In genomic region chr3:146544013-146544928, GRCh38 we compare ENCODE assay signal across 8 cellular contexts. TPM values are rescaled to one million over a fixed set of nuclear protein-coding genes. Genes with fewer than 3 reads are reported as not detected.
A peak's percentile ranks its signal among the peaks of the same experiment; 100 is the strongest.
DNase-seq lines count a peak whose midpoint lies in the region; ATAC-seq and TF ChIP-seq lines count a peak whose summit lies in the region.

A gene with protein sequence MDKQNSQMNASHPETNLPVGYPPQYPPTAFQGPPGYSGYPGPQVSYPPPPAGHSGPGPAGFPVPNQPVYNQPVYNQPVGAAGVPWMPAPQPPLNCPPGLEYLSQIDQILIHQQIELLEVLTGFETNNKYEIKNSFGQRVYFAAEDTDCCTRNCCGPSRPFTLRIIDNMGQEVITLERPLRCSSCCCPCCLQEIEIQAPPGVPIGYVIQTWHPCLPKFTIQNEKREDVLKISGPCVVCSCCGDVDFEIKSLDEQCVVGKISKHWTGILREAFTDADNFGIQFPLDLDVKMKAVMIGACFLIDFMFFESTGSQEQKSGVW (minus strand): TSS chr3:146544607. CDS start chr3:146536552, 8,055 bp downstream.

- H3K27ac Mint-ChIP-seq in T-helper 17 cell: peak within 1 kb of the TSS; percentile 94
- peak within 1 kb of the TSS; percentile 96 for H3K27ac Mint-ChIP-seq in progenitor cell of endocrine pancreas

- no peaks in the 10 kb centered on the region for H3K27me3 Mint-ChIP-seq in T-helper 17 cell
- no peaks in the 10 kb centered on the region for H3K27me3 Mint-ChIP-seq in progenitor cell of endocrine pancreas

- peaks cover 1% of the 10 kb centered on the region for H3K9me3 Mint-ChIP-seq in progenitor cell of endocrine pancreas (ENCODE audit: low read depth)

- no peaks in the 10 kb centered on the region for H3K36me3 ChIP-seq in upper lobe of right lung

- DNase-seq in NCI-H1417 (lab: John Stamatoyannopoulos, UW) (peak; percentile 39 to 95 (median 92)), T-helper 17 cell (peak; percentile 29 to 47 (median 35)), amygdala (lab: John Stamatoyannopoulos, UW) (peak in 55 of 56 donors; percentile 6 to 85 (median 66)), left ventricle myocardium superior (peak; percentile 93), progenitor cell of endocrine pancreas (ENCODE audit: low spot score, unreplicated experiment) (peak; percentile 65), upper lobe of right lung (peak; percentile 97)

- H3K4me1 Mint-ChIP-seq in T-helper 17 cell: peaks cover 43% of the 10 kb centered on the region
- peaks cover 27% of the 10 kb centered on the region for H3K4me1 Mint-ChIP-seq in progenitor cell of endocrine pancreas (ENCODE audit: low read depth)

- TF ChIP-seq POLR2A in GM15510 (IDR thresholded peaks at IDR 0.05; ENCODE audit: borderline replicate concordance, extremely low read depth, insufficient read length): peak; percentile 61

- H3K36me3 Mint-ChIP-seq in T-helper 17 cell (ENCODE audit: low read depth) (no peaks in the 10 kb centered on the region), progenitor cell of endocrine pancreas (ENCODE audit: insufficient read depth) (peaks cover 17% of the 10 kb centered on the region)

- H3K9me3 ChIP-seq in T-helper 17 cell (ENCODE audit: control insufficient read depth, low read length, poor library complexity, severe bottlenecking) (no peaks in the 10 kb centered on the region), upper lobe of right lung (no peaks in the 10 kb centered on the region)

- peak within 1 kb of the TSS; percentile 94 for H3K4me3 Mint-ChIP-seq in T-helper 17 cell
- peak within 1 kb of the TSS; percentile 83 for H3K4me3 Mint-ChIP-seq in progenitor cell of endocrine pancreas (ENCODE audit: low read depth)

- H3K4me3 ChIP-seq in upper lobe of right lung: peak within 1 kb of the TSS; percentile 80

- no peaks in the 10 kb centered on the region for H3K27me3 ChIP-seq in upper lobe of right lung

- peak within 1 kb of the TSS; percentile 97 for H3K27ac ChIP-seq in upper lobe of right lung

- intact Hi-C loops in left ventricle myocardium superior (cut with micrococcal nuclease): no loop called here
- intact Hi-C loops in upper lobe of right lung (cut with DNase I): no loop called here

- ATAC-seq in HG02763 (IDR thresholded peaks at IDR 0.05; ENCODE audit: unreplicated experiment): peak; percentile 86
- ATAC-seq in T-helper 17 cell: peak; percentile 81
- ATAC-seq in left ventricle myocardium superior: peak; percentile 95
- ATAC-seq in upper lobe of right lung: peak; percentile 97

- peaks cover 33% of the 10 kb centered on the region for H3K4me1 ChIP-seq in upper lobe of right lung

- TF ChIP-seq CTCF in progenitor cell of endocrine pancreas (IDR thresholded peaks at IDR 0.05; ENCODE audit: unreplicated experiment) (no peak), upper lobe of right lung (IDR thresholded peaks at IDR 0.05) (no peak)

RNA-seq across cellular contexts. Expression of the gene that starts here (rescaled TPM):
- total RNA-seq in T-helper 17 cell (10 to 100 TPM; 14.8 TPM), left ventricle myocardium superior (23.6 TPM), progenitor cell of endocrine pancreas (84.5 and 86.9 TPM in 2 replicates), upper lobe of right lung (165 TPM)

Comparison
In these comparisons a context has a peak if more than half of its experiments do, and no peak if none do; other contexts are left out.
1. Peak in every context shown above with its lines: DNase-seq, ATAC-seq, H3K4me3 ChIP-seq and H3K27ac ChIP-seq.
2. DNase-seq: peak in every context shown above with its lines; median percentile 97 in upper lobe of right lung; 93 in left ventricle myocardium superior; 92 in NCI-H1417; 66 in amygdala; 65 in progenitor cell of endocrine pancreas; 35 in T-helper 17 cell.